9 cellular contexts compared by ENCODE assay signal in the genomic region with DNA sequence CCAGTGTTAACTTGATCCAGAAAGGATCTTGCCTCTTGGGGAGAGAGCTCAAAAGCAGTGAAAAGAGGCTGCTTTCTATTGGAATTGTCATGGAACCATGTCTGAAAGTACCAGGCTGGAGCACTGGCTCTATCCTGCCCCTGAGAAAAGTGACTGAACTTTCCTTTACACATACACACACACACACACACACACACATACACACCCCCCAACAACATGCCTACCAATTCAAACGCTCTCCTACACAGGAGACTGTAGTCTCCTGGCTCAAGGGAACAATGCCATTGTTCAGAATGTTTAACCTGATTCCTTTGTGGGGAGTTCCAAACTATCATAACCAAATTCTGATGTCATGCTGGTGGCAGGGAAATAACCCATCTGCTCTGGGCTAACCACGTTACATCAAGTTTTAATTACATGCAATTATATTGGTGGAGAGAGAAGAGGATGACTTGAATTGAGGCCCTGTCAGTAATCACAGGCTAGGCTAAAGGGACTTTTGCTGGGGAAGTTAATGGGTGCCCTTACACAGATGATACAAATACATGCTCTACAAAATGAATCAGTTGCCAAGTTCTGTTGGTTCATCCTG. TPM values are rescaled to one million over a fixed set of nuclear protein-coding genes. Genes with fewer than 3 reads are reported as not detected.
DNase-seq lines count a peak whose midpoint lies in the region; ATAC-seq and TF ChIP-seq lines count a peak whose summit lies in the region.
"Had no signal": no experiment of that assay in that cellular context is flagged by ENCODE, and none has a peak within 500 bp of the region (broad histone marks: within the 10 kb centered on the region; RNA-seq: fewer than 3 reads in every experiment).

No MANE protein-coding gene starts in this region.

- peak in 2 of 5 donors; percentile 17 to 50 for DNase-seq in CD8-positive, alpha-beta memory T cell
- DNase-seq in astrocyte of the cerebellum (ENCODE audit: low read depth) (peak; percentile 15), aorta (no peak), head of caudate nucleus (no peak)
- no peak for DNase-seq in effector CD8-positive, alpha-beta T cell (lab: John Stamatoyannopoulos, UW)
- no peak for DNase-seq in activated CD4-positive, alpha-beta T cell treated with anti-CD3 and anti-CD28 coated beads, Interleukin-2, amount 10 ng/mL, durations not matched to agents 7 days and 5 days

- TF ChIP-seq CTCF in astrocyte of the cerebellum (IDR thresholded peaks at IDR 0.05; ENCODE audit: low read depth, low read length, missing control alignments) = no peak

- in situ Hi-C loops in astrocyte of the cerebellum (cut with HindIII; ENCODE audit: low sequenced_read_pairs) = no loop called here

- peaks cover 0 to 2% (median 0%) of the 10 kb centered on the region in 3 donors for H3K36me3 Mint-ChIP-seq in CD8-positive, alpha-beta memory T cell
- no peaks in the 10 kb centered on the region for H3K36me3 Mint-ChIP-seq in activated CD4-positive, alpha-beta T cell treated with anti-CD3 and anti-CD28 coated beads, Interleukin-2, amount 10 ng/mL, durations not matched to agents 7 days and 5 days (ENCODE audit: low read depth)

- no peaks in the 10 kb centered on the region for H3K27me3 Mint-ChIP-seq in CD8-positive, alpha-beta memory T cell
- H3K27me3 Mint-ChIP-seq in activated CD4-positive, alpha-beta T cell treated with anti-CD3 and anti-CD28 coated beads, Interleukin-2, amount 10 ng/mL, durations not matched to agents 7 days and 5 days = no peaks in the 10 kb centered on the region

- no peaks in the 10 kb centered on the region for H3K36me3 ChIP-seq in CD8-positive, alpha-beta memory T cell (ENCODE audit: insufficient read depth, low read length)
- no peaks in the 10 kb centered on the region for H3K36me3 ChIP-seq in aorta (ENCODE audit: control insufficient read depth in 1 of 2, insufficient read depth in 2 of 2, low read length in 1 of 2)

- WGBS in aorta, 2 donors = 41 to 57% methylated on average over 2 of the region's 2 CpGs

- no peaks in the 10 kb centered on the region for H3K27me3 ChIP-seq in CD8-positive, alpha-beta memory T cell (ENCODE audit: insufficient read depth, low read length, poor library complexity, severe bottlenecking)
- no peaks in the 10 kb centered on the region for H3K27me3 ChIP-seq in aorta (ENCODE audit: control insufficient read depth in 1 of 2, insufficient read depth in 2 of 2, low read length in 1 of 2)

- intact Hi-C loops in aorta (cut with DNase I) (no loop called here), head of caudate nucleus (cut with DNase I) (loop anchor here (5.0 kb wide), 1 partner anchor 48 kb away; no protein-coding TSS in a partner anchor)

- peak overlapping the region in 7 of 8 donors; percentile 61 to 97 (median 92) for H3K27ac Mint-ChIP-seq in CD8-positive, alpha-beta memory T cell
- no peak overlapping the region for H3K27ac Mint-ChIP-seq in activated CD4-positive, alpha-beta T cell treated with anti-CD3 and anti-CD28 coated beads, Interleukin-2, amount 10 ng/mL, durations not matched to agents 7 days and 5 days

- CTCF ChIA-PET in CD8-positive, alpha-beta memory T cell (lab: Charles Lee) = interaction anchor here (0.9 kb wide), 1 partner anchor 16 kb away, joined by 3 read pairs; no protein-coding TSS in a partner anchor
- CTCF ChIA-PET in activated CD4-positive, alpha-beta T cell treated with anti-CD3 and anti-CD28 coated beads, Interleukin-2, amount 10 ng/mL, durations not matched to agents 7 days and 5 days (lab: Charles Lee) = interaction anchor here (2.2 kb wide), 1 partner anchor 10 kb away, joined by 7 read pairs; no protein-coding TSS in a partner anchor

- peak overlapping the region in 4 of 7 donors; percentile 7 to 53 (median 24) for H3K4me3 Mint-ChIP-seq in CD8-positive, alpha-beta memory T cell
- H3K4me3 Mint-ChIP-seq in activated CD4-positive, alpha-beta T cell treated with anti-CD3 and anti-CD28 coated beads, Interleukin-2, amount 10 ng/mL, durations not matched to agents 7 days and 5 days = no peak overlapping the region

- H3K4me3 ChIP-seq in CD8-positive, alpha-beta memory T cell (ENCODE audit: low read length) = no peak overlapping the region
- H3K4me3 ChIP-seq in astrocyte of the cerebellum (ENCODE audit: low read depth, low read length) = no peak overlapping the region
- H3K4me3 ChIP-seq in aorta (ENCODE audit: low read length in 2 of 2) = no peak overlapping the region

- H3K4me1 ChIP-seq in CD8-positive, alpha-beta memory T cell (ENCODE audit: insufficient read depth, low read length) = peaks cover 6% of the 10 kb centered on the region
- no peaks in the 10 kb centered on the region for H3K4me1 ChIP-seq in aorta (ENCODE audit: control insufficient read depth in 1 of 2, insufficient read depth in 2 of 2, low read length in 2 of 2)

- POLR2A ChIA-PET in CD8-positive, alpha-beta memory T cell (lab: Charles Lee) = no interaction called here
- POLR2A ChIA-PET in activated CD4-positive, alpha-beta T cell treated with anti-CD3 and anti-CD28 coated beads, Interleukin-2, amount 10 ng/mL, durations not matched to agents 7 days and 5 days (lab: Charles Lee) = no interaction called here

- no peaks in the 10 kb centered on the region for H3K9me3 ChIP-seq in CD8-positive, alpha-beta memory T cell (ENCODE audit: low read length)
- H3K9me3 ChIP-seq in aorta (ENCODE audit: control insufficient read depth, low read length) = peaks cover 2% of the 10 kb centered on the region

- H3K4me1 Mint-ChIP-seq in CD8-positive, alpha-beta memory T cell = peaks cover 16 to 27% (median 21%) of the 10 kb centered on the region in 3 donors
- peaks cover 14% of the 10 kb centered on the region for H3K4me1 Mint-ChIP-seq in activated CD4-positive, alpha-beta T cell treated with anti-CD3 and anti-CD28 coated beads, Interleukin-2, amount 10 ng/mL, durations not matched to agents 7 days and 5 days

- peak overlapping the region; percentile 27 for H3K27ac ChIP-seq in CD8-positive, alpha-beta memory T cell (ENCODE audit: low read depth, low read length)
- H3K27ac ChIP-seq in aorta (ENCODE audit: low read depth in 1 of 2, low read length in 2 of 2) = no peak overlapping the region
- H3K27ac ChIP-seq: HL-60 had no signal

- peak; percentile 39 for ATAC-seq in GM19324 (IDR thresholded peaks at IDR 0.05; ENCODE audit: low FRiP score, unreplicated experiment)
- peak; percentile 52 for ATAC-seq in HG03139 (IDR thresholded peaks at IDR 0.05; ENCODE audit: unreplicated experiment)
- no peak for ATAC-seq in aorta (ENCODE audit: low FRiP score)

- H3K9me3 Mint-ChIP-seq in CD8-positive, alpha-beta memory T cell = no peaks in the 10 kb centered on the region
- H3K9me3 Mint-ChIP-seq in activated CD4-positive, alpha-beta T cell treated with anti-CD3 and anti-CD28 coated beads, Interleukin-2, amount 10 ng/mL, durations not matched to agents 7 days and 5 days = peaks cover 6% of the 10 kb centered on the region

RNA-seq across cellular contexts. Expression of a gene that starts 52.3 kb away (rescaled TPM):
- 10 to 100 TPM; 23.7 to 25.4 TPM for total RNA-seq in CD8-positive, alpha-beta memory T cell
- 8.0 TPM for polyA plus RNA-seq in CD8-positive, alpha-beta memory T cell
- total RNA-seq in aorta = 1 to 10 TPM; 4.2 to 5.3 TPM
- 1 to 10 TPM in 1 of 2 donors, under 1 TPM in 1; 0.33 to 5.4 TPM for polyA plus RNA-seq in aorta
- 10 to 100 TPM; 11.3 to 12.3 TPM for total RNA-seq in activated CD4-positive, alpha-beta T cell treated with anti-CD3 and anti-CD28 coated beads, Interleukin-2, amount 10 ng/mL, durations not matched to agents 7 days and 5 days
